27 cellular contexts compared by ENCODE assay signal in the genomic region with DNA sequence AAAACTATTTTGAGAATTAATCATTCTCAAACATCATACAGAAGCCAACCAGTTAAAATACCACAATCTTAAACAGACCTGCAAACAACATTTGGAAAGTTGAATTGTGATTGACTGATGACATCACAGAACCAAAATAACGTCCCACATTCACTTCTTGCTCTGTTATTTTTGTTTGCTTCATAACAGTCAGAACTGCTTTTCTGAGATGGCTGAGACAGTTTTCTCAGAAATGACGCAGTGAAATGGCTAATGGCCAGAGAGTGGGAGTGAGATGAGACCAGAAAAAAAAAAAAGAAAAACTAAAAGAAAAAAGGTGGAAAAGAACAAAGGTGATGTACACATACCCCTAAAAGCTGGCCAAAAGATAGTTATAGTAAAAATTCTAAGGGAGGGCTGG.
DNase-seq lines count a peak whose midpoint lies in the region; ATAC-seq, FAIRE-seq and TF ChIP-seq lines count a peak whose summit lies in the region.
"Had no signal": no experiment of that assay in that cellular context is flagged by ENCODE, and none has a peak within 500 bp of the region (broad histone marks: within the 10 kb centered on the region; RNA-seq: fewer than 3 reads in every experiment).

No MANE protein-coding gene starts in this region.

- DNase-seq in activated CD4-positive, alpha-beta T cell treated with anti-CD3 and anti-CD28 coated beads for 48 hours, result peak; percentile 12
- no peak for DNase-seq in activated CD4-positive, alpha-beta T cell treated with anti-CD3 and anti-CD28 coated beads, Interleukin-2, amount 10 ng/mL, durations not matched to agents 7 days and 5 days
- DNase-seq in stimulated activated CD4-positive, alpha-beta T cell treated with anti-CD3 and anti-CD28 coated beads, Interleukin-4, amount 100 ng/mL, for 24 hours, result peak; percentile 6
- no peak for DNase-seq in stimulated activated CD4-positive, alpha-beta T cell treated with anti-CD3 and anti-CD28 coated beads, Interleukin-2, amount 100 ng/mL, for 24 hours
- peak; percentile 0 for DNase-seq in astrocyte (ENCODE audit: low read depth)
- DNase-seq in SK-N-DZ (ENCODE audit: low spot score), result no peak
- DNase-seq in left lung, result no peak
- no peak for DNase-seq in HFFc6
- DNase-seq: activated CD4-positive, alpha-beta T cell treated with anti-CD3 and anti-CD28 coated beads for 1 hour; activated naive CD4-positive, alpha-beta T cell; CD8-positive, alpha-beta memory T cell; DMS153; endodermal cell; esophagus squamous epithelium; H9; islet precursor cell; Karpas-422; midbrain; MV-4-11; naive thymus-derived CD8-positive, alpha-beta T cell; NCI-H510A; Peyer's patch; SJCRH30; small intestine; T-cell had no signal

- TF ChIP-seq CTCF in astrocyte (IDR thresholded peaks at IDR 0.05; ENCODE audit: insufficient read depth, low read depth, low read length) (no peak), left lung (IDR thresholded peaks at IDR 0.05) (no peak), HFFc6 (IDR thresholded peaks at IDR 0.05) (no peak)

- no peak overlapping the region for H3K4me3 Mint-ChIP-seq in activated CD4-positive, alpha-beta T cell treated with anti-CD3 and anti-CD28 coated beads, Interleukin-2, amount 10 ng/mL, durations not matched to agents 7 days and 5 days
- H3K4me3 Mint-ChIP-seq in astrocyte (ENCODE audit: unreplicated experiment) (no peak overlapping the region), HFFc6 (no peak overlapping the region)
- H3K4me3 Mint-ChIP-seq: CD8-positive, alpha-beta memory T cell; endodermal cell; H9; naive thymus-derived CD8-positive, alpha-beta T cell; T-cell had no signal

- no peak overlapping the region for H3K9ac ChIP-seq in astrocyte (ENCODE audit: low read length)

- H3K4me3 ChIP-seq in astrocyte (ENCODE audit: insufficient read depth, low read depth, low read length), result no peak overlapping the region
- no peak overlapping the region for H3K4me3 ChIP-seq in left lung
- H3K4me3 ChIP-seq: esophagus squamous epithelium, gastroesophageal sphincter, Peyer's patch, SJCRH30 had no signal

- H3K9me3 Mint-ChIP-seq in activated CD4-positive, alpha-beta T cell treated with anti-CD3 and anti-CD28 coated beads, Interleukin-2, amount 10 ng/mL, durations not matched to agents 7 days and 5 days, result peaks cover 19% of the 10 kb centered on the region
- H3K9me3 Mint-ChIP-seq in astrocyte (ENCODE audit: unreplicated experiment), result no peaks in the 10 kb centered on the region
- H3K9me3 Mint-ChIP-seq in HFFc6, result peaks cover 34% of the 10 kb centered on the region
- H3K9me3 Mint-ChIP-seq: CD8-positive, alpha-beta memory T cell; endodermal cell; H9 had no signal

- H3K27ac ChIP-seq in astrocyte (ENCODE audit: low read depth, low read length) (no peak overlapping the region), left lung (no peak overlapping the region)
- H3K27ac ChIP-seq: esophagus squamous epithelium, gastroesophageal sphincter, Peyer's patch, SJCRH30 had no signal

- intact Hi-C loops in left lung (cut with DNase I), result no loop called here

- H3K4me2 ChIP-seq in astrocyte (ENCODE audit: low read length), result no peak overlapping the region

- H3K27me3 ChIP-seq in astrocyte (ENCODE audit: insufficient read depth, low read length), result no peaks in the 10 kb centered on the region
- H3K27me3 ChIP-seq in left lung, result no peaks in the 10 kb centered on the region
- H3K27me3 ChIP-seq: esophagus squamous epithelium, gastroesophageal sphincter, Peyer's patch, SJCRH30 had no signal

- no peak overlapping the region for H2AFZ ChIP-seq in astrocyte (ENCODE audit: low read depth, low read length)

- POLR2A ChIA-PET in activated CD4-positive, alpha-beta T cell treated with anti-CD3 and anti-CD28 coated beads, Interleukin-2, amount 10 ng/mL, durations not matched to agents 7 days and 5 days (lab: Charles Lee), result no interaction called here

- no peak for FAIRE-seq in astrocyte (lab: Jason Lieb, UNC)
- FAIRE-seq: small intestine, TTC549 had no signal

- no peaks in the 10 kb centered on the region for H4K20me1 ChIP-seq in astrocyte (ENCODE audit: insufficient read depth, low read length)

- H3K36me3 Mint-ChIP-seq in activated CD4-positive, alpha-beta T cell treated with anti-CD3 and anti-CD28 coated beads, Interleukin-2, amount 10 ng/mL, durations not matched to agents 7 days and 5 days (ENCODE audit: low read depth), result peaks cover 17% of the 10 kb centered on the region
- H3K36me3 Mint-ChIP-seq in astrocyte (ENCODE audit: low read depth, unreplicated experiment) (no peaks in the 10 kb centered on the region), HFFc6 (ENCODE audit: low read depth) (no peaks in the 10 kb centered on the region)

- CTCF ChIA-PET in activated CD4-positive, alpha-beta T cell treated with anti-CD3 and anti-CD28 coated beads, Interleukin-2, amount 10 ng/mL, durations not matched to agents 7 days and 5 days (lab: Charles Lee), result interaction anchor here (0.7 to 1.1 kb wide), 3 partner anchors 14 to 86 kb away, joined by 3 to 4 read pairs (median 3); no protein-coding TSS in a partner anchor

- H3K4me1 ChIP-seq in astrocyte (ENCODE audit: insufficient read depth, low read length), result no peaks in the 10 kb centered on the region
- H3K4me1 ChIP-seq in left lung, result no peaks in the 10 kb centered on the region
- H3K4me1 ChIP-seq: esophagus squamous epithelium, gastroesophageal sphincter, Peyer's patch, SJCRH30 had no signal

- H3K27me3 Mint-ChIP-seq in activated CD4-positive, alpha-beta T cell treated with anti-CD3 and anti-CD28 coated beads, Interleukin-2, amount 10 ng/mL, durations not matched to agents 7 days and 5 days, result no peaks in the 10 kb centered on the region
- H3K27me3 Mint-ChIP-seq in astrocyte (ENCODE audit: low read depth, unreplicated experiment), result no peaks in the 10 kb centered on the region
- no peaks in the 10 kb centered on the region for H3K27me3 Mint-ChIP-seq in HFFc6 (ENCODE audit: insufficient read depth)
- H3K27me3 Mint-ChIP-seq: naive thymus-derived CD8-positive, alpha-beta T cell had no signal

- H3K79me2 ChIP-seq in astrocyte (ENCODE audit: insufficient read depth, low read length), result no peaks in the 10 kb centered on the region

- ATAC-seq in left lung, result no peak
- ATAC-seq: gastroesophageal sphincter; naive thymus-derived CD8-positive, alpha-beta T cell; T-cell had no signal

- H3K4me1 Mint-ChIP-seq in activated CD4-positive, alpha-beta T cell treated with anti-CD3 and anti-CD28 coated beads, Interleukin-2, amount 10 ng/mL, durations not matched to agents 7 days and 5 days, result peaks cover 38% of the 10 kb centered on the region
- H3K4me1 Mint-ChIP-seq in astrocyte (ENCODE audit: low read depth, unreplicated experiment) (peaks cover 19% of the 10 kb centered on the region), HFFc6 (ENCODE audit: low read depth) (no peaks in the 10 kb centered on the region)

- H3K27ac Mint-ChIP-seq in activated CD4-positive, alpha-beta T cell treated with anti-CD3 and anti-CD28 coated beads, Interleukin-2, amount 10 ng/mL, durations not matched to agents 7 days and 5 days, result no peak overlapping the region
- no peak overlapping the region for H3K27ac Mint-ChIP-seq in astrocyte (ENCODE audit: unreplicated experiment)
- no peak overlapping the region for H3K27ac Mint-ChIP-seq in HFFc6
- H3K27ac Mint-ChIP-seq: CD8-positive, alpha-beta memory T cell; endodermal cell; H9 had no signal

- no peaks in the 10 kb centered on the region for H3K36me3 ChIP-seq in astrocyte (ENCODE audit: insufficient read depth, low read length)
- no peaks in the 10 kb centered on the region for H3K36me3 ChIP-seq in left lung
- H3K36me3 ChIP-seq: esophagus squamous epithelium, gastroesophageal sphincter, Peyer's patch, SJCRH30 had no signal

- H3K9me3 ChIP-seq in astrocyte (ENCODE audit: insufficient read depth, low read depth, low read length) (no peaks in the 10 kb centered on the region), left lung (no peaks in the 10 kb centered on the region)
- H3K9me3 ChIP-seq: esophagus squamous epithelium, Peyer's patch, SJCRH30 had no signal

Comparison
In these comparisons a context has a peak if more than half of its experiments do, and no peak if none do; other contexts are left out.
1. DNase-seq: peak in activated CD4-positive, alpha-beta T cell treated with anti-CD3 and anti-CD28 coated beads for 48 hours (single experiment), stimulated activated CD4-positive, alpha-beta T cell treated with anti-CD3 and anti-CD28 coated beads, Interleukin-4, amount 100 ng/mL, for 24 hours (single experiment) and astrocyte (single experiment); none in activated CD4-positive, alpha-beta T cell treated with anti-CD3 and anti-CD28 coated beads, Interleukin-2, amount 10 ng/mL, durations not matched to agents 7 days and 5 days (single experiment), stimulated activated CD4-positive, alpha-beta T cell treated with anti-CD3 and anti-CD28 coated beads, Interleukin-2, amount 100 ng/mL, for 24 hours (0 of 2), SK-N-DZ (single experiment), left lung (0 of 2) and HFFc6 (single experiment).